Comparison of ENCODE assay signal across 10 cellular contexts in the genomic region with DNA sequence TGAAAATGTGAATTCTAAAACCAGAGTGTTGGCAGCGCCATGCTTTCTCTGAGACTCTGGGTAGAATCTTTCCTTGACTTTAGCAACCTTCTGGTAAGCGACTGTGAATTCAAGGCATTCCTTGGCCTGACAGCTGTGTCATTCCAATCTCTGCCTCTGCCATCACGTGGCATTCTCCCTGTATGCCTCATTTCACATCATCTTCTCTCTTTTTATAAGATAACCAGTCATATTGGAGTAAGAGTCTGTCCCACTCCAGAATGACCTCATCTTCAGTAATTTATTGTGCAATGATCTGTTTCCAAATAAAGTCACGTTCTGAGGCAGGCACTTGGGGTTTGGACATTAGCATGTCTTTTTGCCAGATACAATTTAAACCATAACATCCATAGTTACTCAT.
DNase-seq lines count a peak whose midpoint lies in the region; ATAC-seq and TF ChIP-seq lines count a peak whose summit lies in the region.
"Had no signal": no experiment of that assay in that cellular context is flagged by ENCODE, and none has a peak within 500 bp of the region (broad histone marks: within the 10 kb centered on the region; RNA-seq: fewer than 3 reads in every experiment).

No MANE protein-coding gene starts in this region.

- TF ChIP-seq POLR2A in uterus (IDR thresholded peaks at IDR 0.05) = no peak

- H3K9me2 ChIP-seq in hepatocyte (replicated peaks; ENCODE audit: insufficient read depth) = no peaks in the 10 kb centered on the region

- H3K4me2 ChIP-seq in hepatocyte = no peak overlapping the region

- no peaks in the 10 kb centered on the region for H3K36me3 ChIP-seq in hepatocyte (replicated peaks; ENCODE audit: insufficient read depth, low read depth)
- no peaks in the 10 kb centered on the region for H3K36me3 ChIP-seq in uterus

- H3K27ac ChIP-seq in hepatocyte (peak overlapping the region; percentile 33), uterus (peak overlapping the region; percentile 48 to 56)

- no peaks in the 10 kb centered on the region for H3K27me3 ChIP-seq in hepatocyte
- no peaks in the 10 kb centered on the region for H3K27me3 ChIP-seq in uterus

- no peak for ATAC-seq in GM18511 (IDR thresholded peaks at IDR 0.05; ENCODE audit: unreplicated experiment)
- ATAC-seq in GM21390 (IDR thresholded peaks at IDR 0.05; ENCODE audit: unreplicated experiment) = no peak

- TF ChIP-seq CTCF in hepatocyte (IDR thresholded peaks at IDR 0.05; ENCODE audit: poor library complexity) (no peak), uterus (IDR thresholded peaks at IDR 0.05) (no peak)

- peak; percentile 50 for DNase-seq in HK-2 (ENCODE audit: unreplicated experiment)
- peak; percentile 97 for DNase-seq in amniotic epithelial cell (ENCODE audit: low read depth)
- peak; percentile 16 for DNase-seq in hepatocyte (ENCODE audit: low spot score)
- peak; percentile 19 to 49 for DNase-seq in uterus
- no peak for DNase-seq in NCI-H1092 treated with DMSO at 0.1 percent for 48 hours (lab: John Stamatoyannopoulos, UW)
- DNase-seq: GF-D8; KBM-7; stimulated activated naive CD4-positive, alpha-beta T cell treated with Interleukin-2 at 50 U/mL for 16 hours had no signal

- H3K9me3 ChIP-seq in hepatocyte (ENCODE audit: low read depth) (no peaks in the 10 kb centered on the region), uterus (no peaks in the 10 kb centered on the region)

- H3K4me1 ChIP-seq in hepatocyte (ENCODE audit: insufficient read depth) (no peaks in the 10 kb centered on the region), uterus (peaks cover 0 to 8% of the 10 kb centered on the region in 2 donors)

- H4K20me1 ChIP-seq in hepatocyte (ENCODE audit: insufficient read depth, poor library complexity, severe bottlenecking) = no peaks in the 10 kb centered on the region

- H3K4me3 ChIP-seq in hepatocyte (no peak overlapping the region), uterus (no peak overlapping the region)

- intact Hi-C loops in uterus (cut with DNase I; ENCODE audit: low total_unique reads) = no loop called here

- H2AFZ ChIP-seq in hepatocyte = no peak overlapping the region

- H3K79me2 ChIP-seq in hepatocyte = no peaks in the 10 kb centered on the region

- 72% methylated on average over 4 of the region's 4 CpGs for WGBS in hepatocyte (ENCODE audit: low lambda C conversion rate, missing lambda C conversion rate)
